In the genomic region with DNA sequence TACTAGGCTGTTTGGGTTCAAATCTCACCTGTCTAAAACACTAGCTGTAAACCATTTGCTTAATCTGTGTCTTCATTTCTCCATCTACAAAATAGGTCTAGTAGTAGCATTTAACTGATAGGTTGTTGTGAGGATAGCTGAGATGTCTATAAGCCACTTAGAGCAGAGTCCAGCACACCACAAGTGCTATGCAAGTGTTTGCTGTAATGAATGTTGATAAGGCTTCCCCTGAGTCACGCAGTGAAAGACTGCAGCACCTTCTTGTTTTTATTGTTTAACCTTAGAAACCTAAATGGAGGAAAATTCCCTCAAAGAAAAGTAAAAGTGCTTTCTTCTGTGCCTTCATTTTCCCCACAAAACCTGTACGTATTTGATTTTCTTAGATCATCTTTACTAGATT, we compare ENCODE assay signal across 27 cellular contexts. TPM values are rescaled to one million over a fixed set of nuclear protein-coding genes. Genes with fewer than 3 reads are reported as not detected.
"Had no signal": no experiment of that assay in that cellular context is flagged by ENCODE, and none has a peak within 500 bp of the region (broad histone marks: within the 10 kb centered on the region; RNA-seq: fewer than 3 reads in every experiment).

No MANE protein-coding gene starts in this region.

- H3K4me3 Mint-ChIP-seq: activated naive CD4-positive, alpha-beta T cell treated with anti-CD3 and anti-CD28 coated beads for 36 hours; activated naive CD8-positive, alpha-beta T cell treated with anti-CD3 and anti-CD28 coated beads, Interleukin-2, amount 10 ng/mL, durations not matched to agents 7 days and 5 days; nephron progenitor cell; stimulated activated naive CD8-positive, alpha-beta T cell treated with anti-CD3 and anti-CD28 coated beads, Interleukin-15, amount 100 ng/mL, for 72 hours; WTC11 had no signal

- H3K9me3 ChIP-seq: body of pancreas, suprapubic skin, transverse colon, uterus had no signal

- H3K27ac ChIP-seq: body of pancreas, parathyroid adenoma, suprapubic skin, transverse colon, uterus had no signal

- H3K36me3 ChIP-seq: uterus had no signal

- ATAC-seq: body of pancreas; right cardiac atrium; stimulated activated naive CD8-positive, alpha-beta T cell treated with anti-CD3 and anti-CD28 coated beads, Interleukin-15, amount 100 ng/mL, for 72 hours; WTC11 had no signal

- H2AFZ ChIP-seq: parathyroid adenoma had no signal

- H3K4me1 ChIP-seq: body of pancreas, parathyroid adenoma, suprapubic skin, transverse colon, uterus had no signal

- H3K27me3 ChIP-seq: body of pancreas, suprapubic skin, transverse colon, uterus had no signal

- H3K4me1 Mint-ChIP-seq: nephron progenitor cell; stimulated activated naive CD8-positive, alpha-beta T cell treated with anti-CD3 and anti-CD28 coated beads, Interleukin-15, amount 100 ng/mL, for 72 hours; WTC11 had no signal

- H3K9me3 Mint-ChIP-seq: activated naive CD4-positive, alpha-beta T cell treated with anti-CD3 and anti-CD28 coated beads for 36 hours; activated naive CD8-positive, alpha-beta T cell treated with anti-CD3 and anti-CD28 coated beads, Interleukin-2, amount 10 ng/mL, durations not matched to agents 7 days and 5 days; nephron progenitor cell; stimulated activated naive CD8-positive, alpha-beta T cell treated with anti-CD3 and anti-CD28 coated beads, Interleukin-15, amount 100 ng/mL, for 72 hours; WTC11 had no signal

- DNase-seq: activated CD4-positive, alpha-beta T cell treated with anti-CD3 and anti-CD28 coated beads, Interleukin-2, amount 50 U/mL, for 48 hours; activated effector memory CD4-positive, alpha-beta T cell treated with Interleukin-2 at 50 U/mL for 16 hours; activated naive CD4-positive, alpha-beta T cell treated with anti-CD3 and anti-CD28 coated beads for 36 hours; activated naive CD8-positive, alpha-beta T cell treated with anti-CD3 and anti-CD28 coated beads, Interleukin-2, amount 10 ng/mL, durations not matched to agents 7 days and 5 days; activated T-cell treated with anti-CD3 and anti-CD28 coated beads, Interleukin-2, amount 50 U/mL, for 48 hours; amygdala; body of pancreas; caudate nucleus; effector memory CD4-positive, alpha-beta T cell; foreskin melanocyte; mesenchymal stem cell; nephron progenitor cell; right cardiac atrium; stimulated activated CD4-positive, alpha-beta T cell treated with anti-CD3 and anti-CD28 coated beads, Interleukin-1b, Interleukin-23, amount 100 ng/mL, for 48 hours; stimulated activated naive CD8-positive, alpha-beta T cell treated with anti-CD3 and anti-CD28 coated beads, Interleukin-15, amount 100 ng/mL, for 72 hours; T-helper 9 cell; transverse colon; uterus had no signal

- H3K4me3 ChIP-seq: body of pancreas, suprapubic skin, transverse colon, uterus had no signal

- H3K27ac Mint-ChIP-seq: activated naive CD4-positive, alpha-beta T cell treated with anti-CD3 and anti-CD28 coated beads for 36 hours; activated naive CD8-positive, alpha-beta T cell treated with anti-CD3 and anti-CD28 coated beads, Interleukin-2, amount 10 ng/mL, durations not matched to agents 7 days and 5 days; nephron progenitor cell; WTC11 had no signal

- H3K27me3 Mint-ChIP-seq: activated naive CD8-positive, alpha-beta T cell treated with anti-CD3 and anti-CD28 coated beads, Interleukin-2, amount 10 ng/mL, durations not matched to agents 7 days and 5 days; stimulated activated naive CD8-positive, alpha-beta T cell treated with anti-CD3 and anti-CD28 coated beads, Interleukin-15, amount 100 ng/mL, for 72 hours had no signal

- H3K9ac ChIP-seq: parathyroid adenoma had no signal

- H3K79me2 ChIP-seq: parathyroid adenoma had no signal

RNA-seq across cellular contexts. Expression of a gene that starts 40.8 kb away (rescaled TPM):
- total RNA-seq: activated naive CD4-positive, alpha-beta T cell treated with anti-CD3 and anti-CD28 coated beads for 36 hours; activated naive CD8-positive, alpha-beta T cell treated with anti-CD3 and anti-CD28 coated beads, Interleukin-2, amount 10 ng/mL, durations not matched to agents 7 days and 5 days; body of pancreas; dermis microvascular lymphatic vessel endothelial cell; lower leg skin; mononuclear cell; pulmonary artery endothelial cell; skeletal muscle tissue; suprapubic skin; T-helper 1 cell treated with Interleukin-12 subunit alpha and Interleukin-12 subunit beta and Interleukin-4 antibody, amounts not matched to agents 30 ng/mL and 1 ng/mL, for 36 hours; transverse colon; uterus; WTC11 had no signal
